ENCODE assay signal across 28 cellular contexts in the genomic region with DNA sequence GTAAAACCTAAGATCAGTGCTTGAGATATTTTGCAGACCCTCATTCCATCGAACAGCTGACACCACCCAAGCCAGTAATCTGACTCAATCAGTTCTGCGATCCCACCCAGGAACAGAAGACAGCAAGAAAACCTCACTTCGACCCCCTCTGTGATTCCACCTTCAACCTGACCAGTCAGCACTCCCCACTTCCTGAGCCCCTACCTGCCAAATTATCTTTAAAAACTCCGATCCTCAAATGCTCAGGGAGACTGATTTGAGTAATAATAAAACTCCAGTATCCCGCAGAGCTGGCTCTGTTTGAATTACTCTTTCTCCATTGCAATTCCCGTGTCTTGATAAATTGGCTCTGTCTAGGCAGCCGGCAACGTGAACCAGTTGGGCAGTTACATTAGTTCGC. TPM values are rescaled to one million over a fixed set of nuclear protein-coding genes. Genes with fewer than 3 reads are reported as not detected.
"Had no signal": no experiment of that assay in that cellular context is flagged by ENCODE, and none has a peak within 500 bp of the region (broad histone marks: within the 10 kb centered on the region; RNA-seq: fewer than 3 reads in every experiment).

No MANE protein-coding gene starts in this region.

- H3K27ac Mint-ChIP-seq: activated CD4-positive, alpha-beta T cell treated with anti-CD3 and anti-CD28 coated beads for 36 hours; activated CD8-positive, alpha-beta memory T cell treated with anti-CD3 and anti-CD28 coated beads, Interleukin-2, amount 10 ng/mL, durations not matched to agents 7 days and 5 days; activated CD8-positive, alpha-beta T cell treated with anti-CD3 and anti-CD28 coated beads, Interleukin-2, amount 10 ng/mL, durations not matched to agents 7 days and 5 days; activated naive CD4-positive, alpha-beta T cell treated with anti-CD3 and anti-CD28 coated beads, Interleukin-2, amount 50 U/mL, for 24 hours; activated naive CD8-positive, alpha-beta T cell treated with anti-CD3 and anti-CD28 coated beads, Interleukin-2, amount 50 U/mL, for 24 hours; activated T-helper 2 cell treated with anti-CD3 and anti-CD28 coated beads, Interferon-gamma antibody, Interleukin-2, Interleukin-4, amounts not matched to agents 10 μg/mL and 5 μg/mL and 100 μg/mL, durations not matched to agents 14 hours and 24 hours and 36 hours; stimulated activated naive B cell treated with anti-CD40 and anti-IgM and Interleukin-4, amounts not matched to agents 10 μg/mL and 1 μg/mL and 100 μg/mL, for 72 hours; T-helper 2 cell treated with Interferon-gamma antibody and Interleukin-4, amounts not matched to agents 5 μg/mL and 100 μg/mL, for 36 hours had no signal

- H3K27me3 ChIP-seq: breast epithelium, esophagus muscularis mucosa, foreskin keratinocyte, heart left ventricle, suprapubic skin, tibial artery had no signal

- H3K27ac ChIP-seq: breast epithelium, esophagus muscularis mucosa, foreskin keratinocyte, heart left ventricle, suprapubic skin, tibial artery had no signal

- ATAC-seq: activated CD4-positive, alpha-beta T cell treated with anti-CD3 and anti-CD28 coated beads for 36 hours; activated CD8-positive, alpha-beta memory T cell treated with anti-CD3 and anti-CD28 coated beads, Interleukin-2, amount 10 ng/mL, durations not matched to agents 7 days and 5 days; activated CD8-positive, alpha-beta T cell treated with anti-CD3 and anti-CD28 coated beads, Interleukin-2, amount 10 ng/mL, durations not matched to agents 7 days and 5 days; activated naive CD8-positive, alpha-beta T cell treated with anti-CD3 and anti-CD28 coated beads, Interleukin-2, amount 50 U/mL, for 24 hours; foreskin keratinocyte; heart left ventricle; left cardiac atrium; naive thymus-derived CD8-positive, alpha-beta T cell; right cardiac atrium; stimulated activated naive B cell treated with anti-CD40 and anti-IgM and Interleukin-4, amounts not matched to agents 10 μg/mL and 1 μg/mL and 100 μg/mL, for 72 hours had no signal

- DNase-seq: activated CD4-positive, alpha-beta T cell treated with anti-CD3 and anti-CD28 coated beads for 36 hours; activated CD4-positive, CD25-positive, alpha-beta regulatory T cell; activated CD8-positive, alpha-beta memory T cell treated with anti-CD3 and anti-CD28 coated beads, Interleukin-2, amount 10 ng/mL, durations not matched to agents 7 days and 5 days; activated CD8-positive, alpha-beta T cell treated with anti-CD3 and anti-CD28 coated beads, Interleukin-2, amount 10 ng/mL, durations not matched to agents 7 days and 5 days; activated naive CD8-positive, alpha-beta T cell treated with anti-CD3 and anti-CD28 coated beads, Interleukin-2, amount 50 U/mL, for 24 hours; activated T-cell treated with anti-CD3 and anti-CD28 coated beads, Interleukin-2, amount 50 U/mL, for 48 hours; amygdala; central memory CD4-positive, alpha-beta T cell; foreskin keratinocyte; heart left ventricle; hypothalamus; islet precursor cell; left cardiac atrium; mammary epithelial cell; midbrain; naive thymus-derived CD8-positive, alpha-beta T cell; stimulated activated CD4-positive, alpha-beta T cell treated with anti-CD3 and anti-CD28 coated beads, Interleukin-15, amount 100 ng/mL, for 24 hours; stimulated activated CD4-positive, alpha-beta T cell treated with anti-CD3 and anti-CD28 coated beads, Interleukin-2, amount 100 ng/mL, for 24 hours; stimulated activated naive B cell treated with anti-CD40 and anti-IgM and Interleukin-4, amounts not matched to agents 10 μg/mL and 1 μg/mL and 100 μg/mL, for 72 hours; T-helper 1 cell; tibial artery had no signal

- H3K4me3 ChIP-seq: breast epithelium, esophagus muscularis mucosa, heart left ventricle, suprapubic skin, tibial artery had no signal

- H3K4me1 ChIP-seq: breast epithelium, heart left ventricle had no signal

- H3K4me3 Mint-ChIP-seq: activated CD4-positive, alpha-beta T cell treated with anti-CD3 and anti-CD28 coated beads for 36 hours; activated CD8-positive, alpha-beta memory T cell treated with anti-CD3 and anti-CD28 coated beads, Interleukin-2, amount 10 ng/mL, durations not matched to agents 7 days and 5 days; activated CD8-positive, alpha-beta T cell treated with anti-CD3 and anti-CD28 coated beads, Interleukin-2, amount 10 ng/mL, durations not matched to agents 7 days and 5 days; activated naive CD4-positive, alpha-beta T cell treated with anti-CD3 and anti-CD28 coated beads, Interleukin-2, amount 50 U/mL, for 24 hours; activated naive CD8-positive, alpha-beta T cell treated with anti-CD3 and anti-CD28 coated beads, Interleukin-2, amount 50 U/mL, for 24 hours; naive thymus-derived CD8-positive, alpha-beta T cell; stimulated activated naive B cell treated with anti-CD40 and anti-IgM and Interleukin-4, amounts not matched to agents 10 μg/mL and 1 μg/mL and 100 μg/mL, for 72 hours; T-helper 2 cell treated with Interferon-gamma antibody and Interleukin-4, amounts not matched to agents 5 μg/mL and 100 μg/mL, for 36 hours had no signal

- H3K36me3 Mint-ChIP-seq: activated CD8-positive, alpha-beta memory T cell treated with anti-CD3 and anti-CD28 coated beads, Interleukin-2, amount 10 ng/mL, durations not matched to agents 7 days and 5 days; activated naive CD4-positive, alpha-beta T cell treated with anti-CD3 and anti-CD28 coated beads, Interleukin-2, amount 50 U/mL, for 24 hours; naive thymus-derived CD8-positive, alpha-beta T cell; stimulated activated naive B cell treated with anti-CD40 and anti-IgM and Interleukin-4, amounts not matched to agents 10 μg/mL and 1 μg/mL and 100 μg/mL, for 72 hours had no signal

- H3K27me3 Mint-ChIP-seq: activated CD8-positive, alpha-beta memory T cell treated with anti-CD3 and anti-CD28 coated beads, Interleukin-2, amount 10 ng/mL, durations not matched to agents 7 days and 5 days had no signal

- H3K36me3 ChIP-seq: breast epithelium, esophagus muscularis mucosa, heart left ventricle, suprapubic skin, tibial artery had no signal

- H3K9me3 ChIP-seq: breast epithelium, esophagus muscularis mucosa, heart left ventricle, suprapubic skin, tibial artery had no signal

- H3K9me3 Mint-ChIP-seq: activated naive CD4-positive, alpha-beta T cell treated with anti-CD3 and anti-CD28 coated beads, Interleukin-2, amount 50 U/mL, for 24 hours; activated naive CD8-positive, alpha-beta T cell treated with anti-CD3 and anti-CD28 coated beads, Interleukin-2, amount 50 U/mL, for 24 hours; activated T-helper 2 cell treated with anti-CD3 and anti-CD28 coated beads, Interferon-gamma antibody, Interleukin-2, Interleukin-4, amounts not matched to agents 10 μg/mL and 5 μg/mL and 100 μg/mL, durations not matched to agents 14 hours and 24 hours and 36 hours; naive thymus-derived CD8-positive, alpha-beta T cell; T-helper 2 cell treated with Interferon-gamma antibody and Interleukin-4, amounts not matched to agents 5 μg/mL and 100 μg/mL, for 36 hours had no signal

- H3K4me1 Mint-ChIP-seq: activated CD4-positive, alpha-beta T cell treated with anti-CD3 and anti-CD28 coated beads for 36 hours; activated CD8-positive, alpha-beta memory T cell treated with anti-CD3 and anti-CD28 coated beads, Interleukin-2, amount 10 ng/mL, durations not matched to agents 7 days and 5 days; activated naive CD4-positive, alpha-beta T cell treated with anti-CD3 and anti-CD28 coated beads, Interleukin-2, amount 50 U/mL, for 24 hours; activated naive CD8-positive, alpha-beta T cell treated with anti-CD3 and anti-CD28 coated beads, Interleukin-2, amount 50 U/mL, for 24 hours; naive thymus-derived CD8-positive, alpha-beta T cell; stimulated activated naive B cell treated with anti-CD40 and anti-IgM and Interleukin-4, amounts not matched to agents 10 μg/mL and 1 μg/mL and 100 μg/mL, for 72 hours had no signal

RNA-seq across cellular contexts. Expression of a gene that starts 25.7 kb away (rescaled TPM):
- total RNA-seq: activated CD4-positive, alpha-beta T cell treated with anti-CD3 and anti-CD28 coated beads for 36 hours; activated CD8-positive, alpha-beta memory T cell treated with anti-CD3 and anti-CD28 coated beads, Interleukin-2, amount 10 ng/mL, durations not matched to agents 7 days and 5 days; activated CD8-positive, alpha-beta T cell treated with anti-CD3 and anti-CD28 coated beads, Interleukin-2, amount 10 ng/mL, durations not matched to agents 7 days and 5 days; activated T-helper 2 cell treated with anti-CD3 and anti-CD28 coated beads, Interferon-gamma antibody, Interleukin-2, Interleukin-4, amounts not matched to agents 10 μg/mL and 5 μg/mL and 100 μg/mL, durations not matched to agents 14 hours and 24 hours and 36 hours; esophagus muscularis mucosa; naive thymus-derived CD8-positive, alpha-beta T cell; right cardiac atrium had no signal

RNA-seq across cellular contexts. Expression of a gene that starts 40.0 kb away (rescaled TPM):
- total RNA-seq: activated CD8-positive, alpha-beta memory T cell treated with anti-CD3 and anti-CD28 coated beads, Interleukin-2, amount 10 ng/mL, durations not matched to agents 7 days and 5 days; activated CD8-positive, alpha-beta T cell treated with anti-CD3 and anti-CD28 coated beads, Interleukin-2, amount 10 ng/mL, durations not matched to agents 7 days and 5 days; naive thymus-derived CD8-positive, alpha-beta T cell had no signal
